ENCODE assay signal across 19 cellular contexts in genomic region chr17:44102845-44103622, GRCh38. TPM values are rescaled to one million over a fixed set of nuclear protein-coding genes. Genes with fewer than 3 reads are reported as not detected.
DNase-seq lines count a peak whose midpoint lies in the region; ATAC-seq and TF ChIP-seq lines count a peak whose summit lies in the region.
"Had no signal": no experiment of that assay in that cellular context is flagged by ENCODE, and none has a peak within 500 bp of the region (broad histone marks: within the 10 kb centered on the region; RNA-seq: fewer than 3 reads in every experiment).

No MANE protein-coding gene starts in this region.

- no TSS peak for BruUV-seq in IMR-90 (replicated peaks; lab: Mats Ljungman, UMichigan)

- H2AFZ ChIP-seq in IMR-90 (replicated peaks; ENCODE audit: low read length, poor library complexity): no peak overlapping the region

- H2AK9ac ChIP-seq in IMR-90 (replicated peaks; ENCODE audit: low read depth, low read length, poor library complexity): no peak overlapping the region

- H3K4me1 Mint-ChIP-seq in endothelial cell (ENCODE audit: unreplicated experiment): peaks cover 33% of the 10 kb centered on the region
- H3K4me1 Mint-ChIP-seq in mesothelial cell of epicardium: peaks cover 11% of the 10 kb centered on the region

- no peak overlapping the region for H3K4me3 ChIP-seq in IMR-90 (ENCODE audit: insufficient read depth, low read depth, low read length)
- H3K4me3 ChIP-seq: lower lobe of right lung had no signal

- H2BK15ac ChIP-seq in IMR-90 (ENCODE audit: low read depth, low read length): no peak overlapping the region

- H3K27ac Mint-ChIP-seq in endothelial cell (ENCODE audit: unreplicated experiment) (peak overlapping the region; percentile 88), mesothelial cell of epicardium (peak overlapping the region; percentile 74)
- H3K27ac Mint-ChIP-seq: activated CD4-positive, alpha-beta T cell treated with anti-CD3 and anti-CD28 coated beads, Interleukin-2, amount 10 ng/mL, durations not matched to agents 24 days and 14 days had no signal

- no peak overlapping the region for H2BK120ac ChIP-seq in IMR-90 (ENCODE audit: low read depth, low read length)

- no peak for ATAC-seq in IMR-90 (ENCODE audit: low read depth)
- no peak for ATAC-seq in SK-N-SH treated with all-trans-retinoic acid at 6 μM for 48 hours
- ATAC-seq: activated T-cell treated with anti-CD3 and anti-CD28 coated beads, Interleukin-2, amount 50 U/mL, for 4 hours; lower lobe of right lung; stimulated activated naive CD8-positive, alpha-beta T cell treated with anti-CD3 and anti-CD28 coated beads, Interleukin-15, amount 100 ng/mL, for 72 hours had no signal

- in situ Hi-C loops in IMR-90 (cut with MboI; ENCODE audit: low sequenced_read_pairs): no loop called here

- TF ChIP-seq RAD21 in IMR-90 (IDR thresholded peaks at IDR 0.05; ENCODE audit: low read length): no peak

- no peak for DNase-seq in IMR-90
- no peak for DNase-seq in endothelial cell (ENCODE audit: low spot score)
- DNase-seq in mesothelial cell of epicardium (ENCODE audit: low spot score in 2 of 2, unreplicated experiment in 2 of 2): no peak
- no peak for DNase-seq in DMS53 treated with DMSO at 0.1 percent for 48 hours (lab: John Stamatoyannopoulos, UW; ENCODE audit: unreplicated experiment)
- DNase-seq in C1 segment of cervical spinal cord (lab: John Stamatoyannopoulos, UW): no peak
- no peak for DNase-seq in AG08396 (ENCODE audit: low spot score)
- DNase-seq: activated CD4-positive, alpha-beta T cell treated with anti-CD3 and anti-CD28 coated beads, Interleukin-2, amount 10 ng/mL, durations not matched to agents 24 days and 14 days; activated T-cell treated with anti-CD3 and anti-CD28 coated beads, Interleukin-2, amount 50 U/mL, for 4 hours; amniotic stem cell; cortex of kidney; DMS 273 treated with DMSO at 0.1 percent for 48 hours; H7; lower lobe of right lung; NCI-H1436; NCI-H524; stimulated activated naive CD8-positive, alpha-beta T cell treated with anti-CD3 and anti-CD28 coated beads, Interleukin-15, amount 100 ng/mL, for 72 hours had no signal

- no peak overlapping the region for H3K4ac ChIP-seq in IMR-90 (ENCODE audit: low read depth, low read length)

- H4K91ac ChIP-seq in IMR-90 (ENCODE audit: insufficient read depth, low read depth, low read length): no peak overlapping the region

- CTCF ChIA-PET in IMR-90 (lab: Yijun Ruan, JAX): no interaction called here

- H3K4me1 ChIP-seq in IMR-90 (ENCODE audit: control insufficient read depth, insufficient read depth, low read length): peaks cover 19% of the 10 kb centered on the region

- no peak overlapping the region for H3K14ac ChIP-seq in IMR-90 (replicated peaks; ENCODE audit: low read depth, low read length)

- intact Hi-C loops in IMR-90 (cut with micrococcal nuclease): no loop called here

- peak overlapping the region; percentile 29; the same call in 1 of the 2 replicates for H3K23ac ChIP-seq in IMR-90 (ENCODE audit: low read depth, low read length)

- H4K5ac ChIP-seq in IMR-90 (ENCODE audit: low read depth, low read length): no peak overlapping the region

- POLR2A ChIA-PET in IMR-90 (lab: Charles Lee; ENCODE audit: unreplicated experiment): no interaction called here

- H3K56ac ChIP-seq in IMR-90 (ENCODE audit: extremely low read depth, insufficient read depth, low read length): no peak overlapping the region

- no peak overlapping the region for H2BK20ac ChIP-seq in IMR-90 (ENCODE audit: low read depth, low read length)

- 86% methylated on average over 4 of the region's 16 CpGs; no CpG with 5 or more reads in 1 of the 2 experiments for WGBS in IMR-90 (ENCODE audit: extremely low coverage in 2 of 2, insufficient read length in 1 of 2), 2 experiments

- H3K27me3 ChIP-seq in IMR-90 (ENCODE audit: control insufficient read depth, insufficient read depth, low read length): no peaks in the 10 kb centered on the region

- no peak overlapping the region for H3K9ac ChIP-seq in IMR-90 (ENCODE audit: low read depth, low read length)
- H3K9ac ChIP-seq: KMS-11 had no signal

- no peak overlapping the region for H3K4me2 ChIP-seq in IMR-90 (ENCODE audit: low read depth, low read length)
- H3K4me2 ChIP-seq: KMS-11 had no signal

- H3K9me3 Mint-ChIP-seq in endothelial cell (ENCODE audit: unreplicated experiment) (no peaks in the 10 kb centered on the region), mesothelial cell of epicardium (no peaks in the 10 kb centered on the region)
- H3K9me3 Mint-ChIP-seq: activated CD4-positive, alpha-beta T cell treated with anti-CD3 and anti-CD28 coated beads, Interleukin-2, amount 10 ng/mL, durations not matched to agents 24 days and 14 days; activated T-cell treated with anti-CD3 and anti-CD28 coated beads, Interleukin-2, amount 50 U/mL, for 4 hours; stimulated activated naive CD8-positive, alpha-beta T cell treated with anti-CD3 and anti-CD28 coated beads, Interleukin-15, amount 100 ng/mL, for 72 hours had no signal

- 0 out of 4 replicates have a peak overlapping the region, but pooled peaks of 1 of the 2 experiments have one; percentile 1 for H4K8ac ChIP-seq in IMR-90 (ENCODE audit: low read depth in 2 of 2, low read length in 2 of 2)

- H3K18ac ChIP-seq in IMR-90 (ENCODE audit: low read depth, low read length): no peak overlapping the region

- H3K36me3 ChIP-seq in IMR-90 (ENCODE audit: control insufficient read depth, insufficient read depth, low read length): no peaks in the 10 kb centered on the region

- dilution Hi-C loops in IMR-90 (cut with HindIII; ENCODE audit: low sequenced_read_pairs, unreplicated experiment): no loop called here

- H2AK5ac ChIP-seq in IMR-90 (ENCODE audit: low read depth, low read length): peak overlapping the region; percentile 88; the same call in 1 of the 2 replicates

- no peaks in the 10 kb centered on the region for H3K36me3 Mint-ChIP-seq in endothelial cell (ENCODE audit: low read depth, unreplicated experiment)
- no peaks in the 10 kb centered on the region for H3K36me3 Mint-ChIP-seq in mesothelial cell of epicardium

- H2BK5ac ChIP-seq in IMR-90 (ENCODE audit: low read depth, low read length, poor library complexity, severe bottlenecking): no peak overlapping the region

- H3K4me3 Mint-ChIP-seq in endothelial cell (ENCODE audit: unreplicated experiment) (no peak overlapping the region), mesothelial cell of epicardium (no peak overlapping the region)
- H3K4me3 Mint-ChIP-seq: activated CD4-positive, alpha-beta T cell treated with anti-CD3 and anti-CD28 coated beads, Interleukin-2, amount 10 ng/mL, durations not matched to agents 24 days and 14 days; activated T-cell treated with anti-CD3 and anti-CD28 coated beads, Interleukin-2, amount 50 U/mL, for 4 hours; stimulated activated naive CD8-positive, alpha-beta T cell treated with anti-CD3 and anti-CD28 coated beads, Interleukin-15, amount 100 ng/mL, for 72 hours had no signal

- no peaks in the 10 kb centered on the region for H3K9me3 ChIP-seq in IMR-90 (ENCODE audit: control insufficient read depth, insufficient read depth, low read length)
- H3K9me3 ChIP-seq: lower lobe of right lung had no signal

- peaks cover 3% of the 10 kb centered on the region for H3K27me3 Mint-ChIP-seq in endothelial cell (ENCODE audit: unreplicated experiment)
- no peaks in the 10 kb centered on the region for H3K27me3 Mint-ChIP-seq in mesothelial cell of epicardium (ENCODE audit: low read depth)
- H3K27me3 Mint-ChIP-seq: activated CD4-positive, alpha-beta T cell treated with anti-CD3 and anti-CD28 coated beads, Interleukin-2, amount 10 ng/mL, durations not matched to agents 24 days and 14 days; stimulated activated naive CD8-positive, alpha-beta T cell treated with anti-CD3 and anti-CD28 coated beads, Interleukin-15, amount 100 ng/mL, for 72 hours had no signal

- TF ChIP-seq CTCF in 22Rv1 (IDR thresholded peaks at IDR 0.05) (no peak), IMR-90 (conservative IDR thresholded peaks at IDR 0.05; ENCODE audit: low read depth, low read length) (no peak), endothelial cell (IDR thresholded peaks at IDR 0.05; ENCODE audit: unreplicated experiment) (no peak), mesothelial cell of epicardium (IDR thresholded peaks at IDR 0.05; ENCODE audit: unreplicated experiment) (no peak)

- no peak for TF ChIP-seq POLR2A in IMR-90 (IDR thresholded peaks at IDR 0.05; ENCODE audit: low read depth, low read length)

- peaks cover 19 to 71% of the 10 kb centered on the region in 2 experiments for H3K79me1 ChIP-seq in IMR-90 (ENCODE audit: low read depth in 1 of 2, low read length in 2 of 2)

- peaks cover 28% of the 10 kb centered on the region for H3K9me1 ChIP-seq in IMR-90 (ENCODE audit: insufficient read depth, low read length)

- H3K27ac ChIP-seq in 22Rv1: peak overlapping the region; percentile 25; the same call in 1 of the 2 replicates
- H3K27ac ChIP-seq in IMR-90 (ENCODE audit: insufficient read depth, low read length): no peak overlapping the region
- H3K27ac ChIP-seq: KMS-11, lower lobe of right lung had no signal

- peaks cover 25% of the 10 kb centered on the region for H4K20me1 ChIP-seq in IMR-90 (ENCODE audit: insufficient read depth, low read length)

TF ChIP-seq in SK-N-SH treated with all-trans-retinoic acid at 6 μM for 48 hours, 23 proteins besides CTCF, POLR2A, EP300 and RAD21 (continues in another document):
- no peak for TF ChIP-seq GLIS3 (CRISPR knock-in tag; IDR thresholded peaks at IDR 0.05)

RNA-seq across cellular contexts. Expression of gene HDAC5, which starts 20.4 kb away (rescaled TPM):
- 61.3 and 71.4 TPM in 2 replicates for total RNA-seq in IMR-90 (2012; rRNA removed)
- polyA plus RNA-seq in IMR-90 (2012; rRNA removed): 47.0 and 50.0 TPM in 2 replicates
- polyA plus RNA-seq in IMR-90 (2012; cell fraction: cytosol; rRNA removed): 21.2 and 58.0 TPM in 2 replicates
- 87.7 and 169 TPM in 2 replicates for polyA plus RNA-seq in IMR-90 (2012; cell fraction: nucleus; rRNA removed; ENCODE audit: low replicate concordance)
- total RNA-seq in endothelial cell (ENCODE audit: unreplicated experiment): 51.4 TPM
- total RNA-seq in mesothelial cell of epicardium: 33.4 to 34.1 TPM (median 33.5 TPM) in 3 replicates

RNA-seq across cellular contexts. Expression of gene G6PC3, which starts 32.5 kb away (rescaled TPM):
- total RNA-seq in IMR-90 (2012; rRNA removed) (19.4 and 20.4 TPM in 2 replicates), endothelial cell (ENCODE audit: unreplicated experiment) (113 TPM), mesothelial cell of epicardium (58.3 to 63.2 TPM (median 61.4 TPM) in 3 replicates)
- polyA plus RNA-seq in IMR-90 (2012; rRNA removed): 107 and 127 TPM in 2 replicates
- 87.5 and 210 TPM in 2 replicates for polyA plus RNA-seq in IMR-90 (2012; cell fraction: cytosol; rRNA removed)
- 49.2 and 86.8 TPM in 2 replicates for polyA plus RNA-seq in IMR-90 (2012; cell fraction: nucleus; rRNA removed; ENCODE audit: low replicate concordance)

RNA-seq across cellular contexts. Expression of gene LSM12, which starts 36.6 kb away (rescaled TPM):
- total RNA-seq in IMR-90 (2012; rRNA removed) (41.0 and 50.3 TPM in 2 replicates), endothelial cell (ENCODE audit: unreplicated experiment) (63.0 TPM), mesothelial cell of epicardium (51.4 to 60.8 TPM (median 58.0 TPM) in 3 replicates)
- polyA plus RNA-seq in IMR-90 (2012; rRNA removed): 37.6 and 38.0 TPM in 2 replicates
- 20.3 and 21.4 TPM in 2 replicates for polyA plus RNA-seq in IMR-90 (2012; cell fraction: cytosol; rRNA removed)
- polyA plus RNA-seq in IMR-90 (2012; cell fraction: nucleus; rRNA removed; ENCODE audit: low replicate concordance): 8.8 and 29.9 TPM in 2 replicates

RNA-seq across cellular contexts. Expression of gene HROB, which starts 38.7 kb away (rescaled TPM):
- total RNA-seq in IMR-90 (2012; rRNA removed) (2.8 and 3.2 TPM in 2 replicates), endothelial cell (ENCODE audit: unreplicated experiment) (6.1 TPM), mesothelial cell of epicardium (6.0 to 6.4 TPM (median 6.2 TPM) in 3 replicates)
- 4.0 and 4.4 TPM in 2 replicates for polyA plus RNA-seq in IMR-90 (2012; rRNA removed)
- polyA plus RNA-seq in IMR-90 (2012; cell fraction: cytosol; rRNA removed): 1.8 TPM in 2 replicates
- 6.9 and 8.0 TPM in 2 replicates for polyA plus RNA-seq in IMR-90 (2012; cell fraction: nucleus; rRNA removed; ENCODE audit: low replicate concordance)
